Comparison of ENCODE assay signal across 23 cellular contexts in the genomic region with DNA sequence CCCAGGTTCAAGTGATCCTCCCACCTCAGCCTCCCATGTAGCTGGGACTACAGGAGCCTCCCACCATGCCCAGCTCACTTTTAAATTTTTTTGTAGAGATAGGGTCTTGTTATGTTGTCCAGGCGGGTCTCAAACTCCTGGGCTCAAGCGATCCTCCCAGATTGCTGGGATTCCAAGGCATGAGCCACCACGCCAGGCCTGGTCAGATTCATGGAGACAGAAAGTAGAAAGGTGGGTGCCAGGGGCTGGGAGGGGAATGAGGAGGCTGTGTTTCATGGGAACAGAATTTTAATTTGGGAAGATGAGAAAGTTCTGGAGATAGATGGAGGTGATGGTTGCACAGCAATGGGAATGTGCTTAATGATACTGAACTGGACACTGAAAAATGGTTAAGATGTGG.
"Had no signal": no experiment of that assay in that cellular context is flagged by ENCODE, and none has a peak within 500 bp of the region (broad histone marks: within the 10 kb centered on the region; RNA-seq: fewer than 3 reads in every experiment).

No MANE protein-coding gene starts in this region.

- H3K27ac Mint-ChIP-seq: activated CD4-positive, alpha-beta T cell treated with anti-CD3 and anti-CD28 coated beads for 36 hours; activated CD8-positive, alpha-beta memory T cell treated with anti-CD3 and anti-CD28 coated beads, Interleukin-2, amount 10 ng/mL, durations not matched to agents 7 days and 5 days; activated CD8-positive, alpha-beta T cell treated with anti-CD3 and anti-CD28 coated beads for 36 hours; activated naive CD8-positive, alpha-beta T cell treated with anti-CD3 and anti-CD28 coated beads, Interleukin-2, amount 10 ng/mL, durations not matched to agents 7 days and 5 days; activated T-helper 2 cell treated with anti-CD3 and anti-CD28 coated beads, Interferon-gamma antibody, Interleukin-2, Interleukin-4, amounts not matched to agents 10 μg/mL and 5 μg/mL and 100 μg/mL, durations not matched to agents 14 hours and 24 hours and 36 hours; natural killer cell had no signal

- DNase-seq: activated CD4-positive, alpha-beta T cell treated with anti-CD3 and anti-CD28 coated beads for 36 hours; activated CD8-positive, alpha-beta memory T cell treated with anti-CD3 and anti-CD28 coated beads, Interleukin-2, amount 10 ng/mL, durations not matched to agents 7 days and 5 days; activated CD8-positive, alpha-beta T cell treated with anti-CD3 and anti-CD28 coated beads for 36 hours; activated naive CD4-positive, alpha-beta T cell; activated naive CD8-positive, alpha-beta T cell treated with anti-CD3 and anti-CD28 coated beads, Interleukin-2, amount 10 ng/mL, durations not matched to agents 7 days and 5 days; activated T-cell treated with anti-CD3 and anti-CD28 coated beads for 4 hours; amygdala; colonic mucosa; esophagus squamous epithelium; mesendoderm; natural killer cell; ovary; right cardiac atrium; SJCRH30; stimulated activated CD4-positive, alpha-beta T cell treated with anti-CD3 and anti-CD28 coated beads, Interleukin-12 subunit alpha, Interleukin-12 subunit beta, amount 100 ng/mL, for 4 hours; stimulated activated CD4-positive, alpha-beta T cell treated with anti-CD3 and anti-CD28 coated beads, Interleukin-4, amount 100 ng/mL, for 4 hours; T-helper 1 cell; testis; upper lobe of left lung had no signal

- ATAC-seq: activated CD4-positive, alpha-beta T cell treated with anti-CD3 and anti-CD28 coated beads for 36 hours; activated CD8-positive, alpha-beta memory T cell treated with anti-CD3 and anti-CD28 coated beads, Interleukin-2, amount 10 ng/mL, durations not matched to agents 7 days and 5 days; activated CD8-positive, alpha-beta T cell treated with anti-CD3 and anti-CD28 coated beads for 36 hours; left lobe of liver; lower lobe of right lung; natural killer cell; psoas muscle; right cardiac atrium had no signal

- H3K36me3 Mint-ChIP-seq: natural killer cell had no signal

- H3K27me3 Mint-ChIP-seq: activated CD4-positive, alpha-beta T cell treated with anti-CD3 and anti-CD28 coated beads for 36 hours; activated CD8-positive, alpha-beta memory T cell treated with anti-CD3 and anti-CD28 coated beads, Interleukin-2, amount 10 ng/mL, durations not matched to agents 7 days and 5 days; activated CD8-positive, alpha-beta T cell treated with anti-CD3 and anti-CD28 coated beads for 36 hours; activated naive CD8-positive, alpha-beta T cell treated with anti-CD3 and anti-CD28 coated beads, Interleukin-2, amount 10 ng/mL, durations not matched to agents 7 days and 5 days had no signal

- H3K9me3 Mint-ChIP-seq: activated CD8-positive, alpha-beta T cell treated with anti-CD3 and anti-CD28 coated beads for 36 hours; activated naive CD8-positive, alpha-beta T cell treated with anti-CD3 and anti-CD28 coated beads, Interleukin-2, amount 10 ng/mL, durations not matched to agents 7 days and 5 days; activated T-helper 2 cell treated with anti-CD3 and anti-CD28 coated beads, Interferon-gamma antibody, Interleukin-2, Interleukin-4, amounts not matched to agents 10 μg/mL and 5 μg/mL and 100 μg/mL, durations not matched to agents 14 hours and 24 hours and 36 hours; natural killer cell had no signal

- H3K4me3 Mint-ChIP-seq: activated CD4-positive, alpha-beta T cell treated with anti-CD3 and anti-CD28 coated beads for 36 hours; activated CD8-positive, alpha-beta memory T cell treated with anti-CD3 and anti-CD28 coated beads, Interleukin-2, amount 10 ng/mL, durations not matched to agents 7 days and 5 days; activated CD8-positive, alpha-beta T cell treated with anti-CD3 and anti-CD28 coated beads for 36 hours; activated naive CD8-positive, alpha-beta T cell treated with anti-CD3 and anti-CD28 coated beads, Interleukin-2, amount 10 ng/mL, durations not matched to agents 7 days and 5 days; natural killer cell had no signal
